In the genomic region with DNA sequence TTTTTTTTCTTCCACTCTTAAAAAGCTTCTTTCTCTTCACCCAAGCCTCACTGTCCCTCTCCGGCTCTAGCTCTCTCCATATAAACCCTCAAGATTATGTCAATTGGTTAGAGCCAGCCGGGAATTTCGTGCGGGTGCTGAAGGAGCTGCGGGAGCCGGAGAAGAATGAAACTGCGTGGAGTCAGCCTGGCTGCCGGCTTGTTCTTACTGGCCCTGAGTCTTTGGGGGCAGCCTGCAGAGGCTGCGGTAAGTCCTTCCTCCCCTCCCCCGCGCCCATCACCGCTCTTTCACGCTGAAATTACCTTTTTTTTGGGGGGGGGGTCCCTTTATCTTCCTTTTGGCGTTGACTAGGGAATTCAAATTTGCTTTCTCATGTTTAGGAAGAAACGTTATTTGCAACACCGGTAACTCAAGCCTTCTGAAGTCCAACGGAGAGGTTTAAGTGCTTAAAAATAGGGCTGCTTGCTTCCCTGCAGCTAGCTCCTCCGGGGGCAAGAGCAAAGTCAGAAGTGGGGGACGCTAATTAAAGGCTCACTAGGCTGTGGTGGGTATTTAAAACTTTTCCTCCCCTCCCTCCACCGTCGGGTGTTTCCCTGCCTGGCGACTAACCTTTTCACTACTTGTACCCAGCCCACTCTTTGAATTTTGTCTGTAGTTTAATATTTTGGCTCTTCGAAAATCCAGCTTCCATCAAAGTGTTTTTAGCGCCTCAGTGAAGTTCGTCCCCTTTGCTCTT, we compare ENCODE assay signal across 1 cellular context.
TF ChIP-seq lines count a peak whose summit lies in the region.

No MANE protein-coding gene starts in this region.

TF ChIP-seq in H1, 55 proteins besides CTCF, POLR2A, EP300 and RAD21:
- TF ChIP-seq TAF1 (IDR thresholded peaks at IDR 0.05; ENCODE audit: low read depth, low read length), result 0 out of 2 replicates have a peak, but pooled peaks have one; percentile 10
- no peak for TF ChIP-seq KDM4A (IDR thresholded peaks at IDR 0.05; ENCODE audit: low read depth, low read length, severe bottlenecking)
- no peak for TF ChIP-seq POLR2AphosphoS5 (IDR thresholded peaks at IDR 0.05; ENCODE audit: low read depth, low read length)
